Comparison of ENCODE assay signal across 1 cellular context in genomic region chr11:27717377-27717776, GRCh38.
TF ChIP-seq lines count a peak whose summit lies in the region.

No MANE protein-coding gene starts in this region.

TF ChIP-seq in GM12878, 131 proteins besides CTCF, POLR2A, EP300 and RAD21 (continued from another document):
- TF ChIP-seq MLLT1 (IDR thresholded peaks at IDR 0.05), result no peak
- no peak for TF ChIP-seq PBX3 (IDR thresholded peaks at IDR 0.05; ENCODE audit: insufficient replicate concordance, low read depth, low read length)
- no peak for TF ChIP-seq FOS (IDR thresholded peaks at IDR 0.05; ENCODE audit: borderline replicate concordance, extremely low read depth, insufficient read length)
- no peak for TF ChIP-seq PRDM15 (CRISPR knock-in tag; IDR thresholded peaks at IDR 0.05)
- no peak for TF ChIP-seq BCLAF1 (IDR thresholded peaks at IDR 0.05)
